ENCODE assay signal across 16 cellular contexts in genomic region chr10:53005612-53006325, GRCh38.
A peak's percentile ranks its signal among the peaks of the same experiment; 100 is the strongest.
DNase-seq lines count a peak whose midpoint lies in the region; ATAC-seq, FAIRE-seq and TF ChIP-seq lines count a peak whose summit lies in the region.
"Had no signal": no experiment of that assay in that cellular context is flagged by ENCODE, and none has a peak within 500 bp of the region (broad histone marks: within the 10 kb centered on the region; RNA-seq: fewer than 3 reads in every experiment).

No MANE protein-coding gene starts in this region.

- no peak for TF ChIP-seq POLR2A in GM12891 (IDR thresholded peaks at IDR 0.05; ENCODE audit: low read depth, low read length)
- TF ChIP-seq POLR2A in right lobe of liver (IDR thresholded peaks at IDR 0.05), result no peak

- no peak overlapping the region for H3K9ac ChIP-seq in SK-N-MC (ENCODE audit: insufficient read length)

- no peaks in the 10 kb centered on the region for H3K27me3 ChIP-seq in right lobe of liver

- TF ChIP-seq CTCF in right lobe of liver (IDR thresholded peaks at IDR 0.05), result no peak
- no peak for TF ChIP-seq CTCF in D721Med (IDR thresholded peaks at IDR 0.05; ENCODE audit: insufficient read depth, missing control alignments)

- peak overlapping the region; percentile 54; the same call in 1 of the 2 replicates for H3K27ac ChIP-seq in SK-N-MC
- H3K27ac ChIP-seq in right lobe of liver, result no peak overlapping the region

- intact Hi-C loops in right lobe of liver (cut with DNase I), result no loop called here

- DNase-seq in GM12891 (ENCODE audit: insufficient read length, low spot score) (no peak), SK-N-MC (ENCODE audit: low read depth, low spot score) (no peak), right lobe of liver (no peak), superior temporal gyrus (ENCODE audit: extremely low spot score) (peak; percentile 33), DMS153 treated with DMSO at 0.1 percent for 48 hours (lab: John Stamatoyannopoulos, UW; ENCODE audit: unreplicated experiment) (no peak), activated gamma-delta T cell (lab: John Stamatoyannopoulos, UW) (no peak), activated gamma-delta T cell treated with Interleukin-2 at 50 U/mL for 16 hours (no peak), D721Med (ENCODE audit: insufficient read length, low spot score) (no peak)
- DNase-seq: C1 segment of cervical spinal cord, DMS153, H9, Kasumi-1, MM.1S, NCI-H1092 treated with DMSO at 0.1 percent for 48 hours, NCI-H1694 treated with DMSO at 0.1 percent for 48 hours had no signal

- H3K9me3 ChIP-seq in SK-N-MC (ENCODE audit: low read depth, low read length) (no peaks in the 10 kb centered on the region), right lobe of liver (no peaks in the 10 kb centered on the region)

- FAIRE-seq in GM12891 (lab: Jason Lieb, UNC) (peak; percentile 66), D721Med (lab: Jason Lieb, UNC) (no peak)

- H3K36me3 ChIP-seq in SK-N-MC (ENCODE audit: insufficient read depth, low read length), result no peaks in the 10 kb centered on the region
- no peaks in the 10 kb centered on the region for H3K36me3 ChIP-seq in right lobe of liver

- WGBS in right lobe of liver (ENCODE audit: insufficient coverage, low coverage, low lambda C conversion rate, missing lambda C conversion rate), result 18% methylated on average over 3 of the region's 3 CpGs

- ATAC-seq in right lobe of liver, result peak; percentile 26 to 41 (median 30)
- ATAC-seq: Panc1 had no signal

- peaks cover 0 to 26% (median 9%) of the 10 kb centered on the region in 4 donors for H3K4me1 ChIP-seq in right lobe of liver

- H3K4me3 ChIP-seq in SK-N-MC (no peak overlapping the region), right lobe of liver (no peak overlapping the region)

TF ChIP-seq in GM12891, 5 proteins besides CTCF, POLR2A, EP300 and RAD21:
- TF ChIP-seq POU2F2 (IDR thresholded peaks at IDR 0.05; ENCODE audit: low read depth, low read length) (no peak), SPI1 (IDR thresholded peaks at IDR 0.05; ENCODE audit: low read depth, low read length) (0 out of 2 replicates have a peak, but pooled peaks have one; percentile 28)
TF ChIP-seq in GM12891: peak in this region for 1.
